In the genomic region with DNA sequence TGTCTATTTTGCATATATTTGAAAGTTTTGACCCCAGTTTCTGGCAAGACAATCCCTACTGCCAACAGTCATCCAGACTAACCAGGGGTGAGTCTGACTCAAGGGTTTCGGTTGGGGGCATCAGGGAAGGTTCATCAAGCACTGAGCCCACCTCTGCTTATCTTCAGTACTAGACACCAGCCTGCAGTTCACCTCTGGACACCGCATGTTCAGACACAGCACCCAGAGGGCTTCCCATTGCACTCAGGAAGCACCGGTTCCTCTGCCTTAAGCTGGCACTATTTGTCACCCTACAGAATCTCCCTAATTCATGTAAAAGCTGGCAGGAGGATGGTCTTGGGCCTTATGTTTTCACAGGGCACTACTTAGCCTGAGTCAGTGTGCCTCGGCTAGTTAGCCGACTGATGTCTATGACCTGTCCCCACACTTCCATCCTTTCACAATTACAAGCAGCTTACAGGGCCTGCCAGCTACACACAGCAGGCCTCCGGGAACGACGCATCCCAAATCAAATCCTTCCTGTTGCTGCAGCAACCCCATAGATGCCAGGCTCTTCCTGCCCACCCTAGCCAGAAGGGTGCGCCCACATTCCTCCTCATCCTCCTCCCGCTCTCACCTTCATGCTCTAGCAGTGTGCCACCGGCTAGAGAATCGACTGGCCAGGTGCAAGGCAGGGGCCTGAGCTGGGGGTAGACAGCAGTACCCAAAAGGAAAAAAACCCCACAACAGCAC, we compare ENCODE assay signal across 16 cellular contexts. TPM values are rescaled to one million over a fixed set of nuclear protein-coding genes. Genes with fewer than 3 reads are reported as not detected.
DNase-seq lines count a peak whose midpoint lies in the region; ATAC-seq and TF ChIP-seq lines count a peak whose summit lies in the region.
"Had no signal": no experiment of that assay in that cellular context is flagged by ENCODE, and none has a peak within 500 bp of the region (broad histone marks: within the 10 kb centered on the region; RNA-seq: fewer than 3 reads in every experiment).

No MANE protein-coding gene starts in this region.

- H3K27ac ChIP-seq in hepatocyte (no peak overlapping the region), body of pancreas (no peak overlapping the region)
- H3K27ac ChIP-seq: 22Rv1, RWPE1 had no signal

- H3K36me3 Mint-ChIP-seq in activated CD4-positive, alpha-beta memory T cell treated with anti-CD3 and anti-CD28 coated beads for 36 hours: peaks cover 4% of the 10 kb centered on the region
- H3K36me3 Mint-ChIP-seq in activated CD4-positive, alpha-beta memory T cell treated with anti-CD3 and anti-CD28 coated beads, Interleukin-2, amount 10 ng/mL, durations not matched to agents 7 days and 5 days (ENCODE audit: low read depth): peaks cover 17% of the 10 kb centered on the region
- H3K36me3 Mint-ChIP-seq in WTC11 (no peaks in the 10 kb centered on the region), immature natural killer cell (peaks cover 0 to 9% (median 0%) of the 10 kb centered on the region in 3 donors)

- intact Hi-C loops in activated CD4-positive, alpha-beta memory T cell treated with anti-CD3 and anti-CD28 coated beads for 36 hours (cut with micrococcal nuclease): no loop called here
- intact Hi-C loops in body of pancreas (cut with DNase I): loop anchor here (10.0 kb wide), 1 partner anchor 55 kb away; the partner anchor contains the start of gene SH3BP5

- no peaks in the 10 kb centered on the region for H3K27me3 ChIP-seq in hepatocyte
- no peaks in the 10 kb centered on the region for H3K27me3 ChIP-seq in body of pancreas
- H3K27me3 ChIP-seq: ovary, upper lobe of left lung had no signal

- H3K4me1 Mint-ChIP-seq in activated CD4-positive, alpha-beta memory T cell treated with anti-CD3 and anti-CD28 coated beads for 36 hours (ENCODE audit: low read depth): peaks cover 84% of the 10 kb centered on the region
- H3K4me1 Mint-ChIP-seq in activated CD4-positive, alpha-beta memory T cell treated with anti-CD3 and anti-CD28 coated beads, Interleukin-2, amount 10 ng/mL, durations not matched to agents 7 days and 5 days: peaks cover 54% of the 10 kb centered on the region
- H3K4me1 Mint-ChIP-seq in WTC11: peaks cover 12% of the 10 kb centered on the region
- peaks cover 99 to 100% of the 10 kb centered on the region in 2 donors for H3K4me1 Mint-ChIP-seq in immature natural killer cell
- peaks cover 43% of the 10 kb centered on the region for H3K4me1 Mint-ChIP-seq in stimulated activated naive CD8-positive, alpha-beta T cell treated with anti-CD3 and anti-CD28 coated beads, Interleukin-15, amount 100 ng/mL, for 72 hours

- TF ChIP-seq POLR2A in body of pancreas (IDR thresholded peaks at IDR 0.05): no peak

- H3K4me1 ChIP-seq in hepatocyte (ENCODE audit: insufficient read depth) (no peaks in the 10 kb centered on the region), body of pancreas (no peaks in the 10 kb centered on the region)

- ATAC-seq in WTC11 (peak; percentile 43; the same call in 1 of the 2 replicates), body of pancreas (no peak)
- peak; percentile 35 for ATAC-seq in stimulated activated naive CD8-positive, alpha-beta T cell treated with anti-CD3 and anti-CD28 coated beads, Interleukin-15, amount 100 ng/mL, for 72 hours

- H3K27me3 Mint-ChIP-seq in activated CD4-positive, alpha-beta memory T cell treated with anti-CD3 and anti-CD28 coated beads for 36 hours: no peaks in the 10 kb centered on the region
- no peaks in the 10 kb centered on the region for H3K27me3 Mint-ChIP-seq in activated CD4-positive, alpha-beta memory T cell treated with anti-CD3 and anti-CD28 coated beads, Interleukin-2, amount 10 ng/mL, durations not matched to agents 7 days and 5 days
- H3K27me3 Mint-ChIP-seq in WTC11 (ENCODE audit: low read depth) (no peaks in the 10 kb centered on the region), immature natural killer cell (ENCODE audit: low read depth in 3 of 3) (peaks cover 0 to 2% (median 0%) of the 10 kb centered on the region in 3 donors)
- peaks cover 7% of the 10 kb centered on the region for H3K27me3 Mint-ChIP-seq in stimulated activated naive CD8-positive, alpha-beta T cell treated with anti-CD3 and anti-CD28 coated beads, Interleukin-15, amount 100 ng/mL, for 72 hours

- TF ChIP-seq CTCF in WTC11 (IDR thresholded peaks at IDR 0.05) (no peak), hepatocyte (IDR thresholded peaks at IDR 0.05; ENCODE audit: poor library complexity) (no peak), body of pancreas (IDR thresholded peaks at IDR 0.05) (no peak)

- no peak overlapping the region for H3K4me3 Mint-ChIP-seq in activated CD4-positive, alpha-beta memory T cell treated with anti-CD3 and anti-CD28 coated beads for 36 hours
- H3K4me3 Mint-ChIP-seq in activated CD4-positive, alpha-beta memory T cell treated with anti-CD3 and anti-CD28 coated beads, Interleukin-2, amount 10 ng/mL, durations not matched to agents 7 days and 5 days: no peak overlapping the region
- H3K4me3 Mint-ChIP-seq in WTC11 (no peak overlapping the region), immature natural killer cell (peak overlapping the region in 4 of 5 donors; percentile 4 to 70 (median 44))
- no peak overlapping the region for H3K4me3 Mint-ChIP-seq in stimulated activated naive CD8-positive, alpha-beta T cell treated with anti-CD3 and anti-CD28 coated beads, Interleukin-15, amount 100 ng/mL, for 72 hours

- no peak overlapping the region for H3K4me3 ChIP-seq in hepatocyte
- no peak overlapping the region for H3K4me3 ChIP-seq in body of pancreas
- H3K4me3 ChIP-seq: mucosa of descending colon, ovary, upper lobe of left lung had no signal

- CTCF ChIA-PET in activated CD4-positive, alpha-beta memory T cell treated with anti-CD3 and anti-CD28 coated beads for 36 hours (lab: Charles Lee): interaction anchor here (0.6 to 1.6 kb wide), 10 partner anchors 8 to 383 kb away, joined by 3 to 6 read pairs (median 4); partner anchors contain the start of gene SH3BP5
- CTCF ChIA-PET in activated CD4-positive, alpha-beta memory T cell treated with anti-CD3 and anti-CD28 coated beads, Interleukin-2, amount 10 ng/mL, durations not matched to agents 7 days and 5 days (lab: Charles Lee): interaction anchor here (0.6 to 7.6 kb wide), 6 partner anchors 10 to 126 kb away, joined by 3 to 28 read pairs (median 4); no protein-coding TSS in a partner anchor
- CTCF ChIA-PET in WTC11 (lab: Charles Lee): interaction anchor here (0.6 to 6.1 kb wide), 8 partner anchors 12 to 229 kb away, joined by 3 to 55 read pairs (median 3); partner anchors contain the start of gene SH3BP5
- CTCF ChIA-PET in HEK293T (lab: Yijun Ruan, JAX): interaction anchor here (2.4 kb wide), 1 partner anchor 11 kb away, joined by 10 read pairs; no protein-coding TSS in a partner anchor

- no peak for DNase-seq in activated CD4-positive, alpha-beta memory T cell treated with anti-CD3 and anti-CD28 coated beads for 36 hours
- no peak for DNase-seq in activated CD4-positive, alpha-beta memory T cell treated with anti-CD3 and anti-CD28 coated beads, Interleukin-2, amount 10 ng/mL, durations not matched to agents 7 days and 5 days
- no peak for DNase-seq in WTC11 (ENCODE audit: low spot score)
- DNase-seq in immature natural killer cell: no peak
- DNase-seq in stimulated activated naive CD8-positive, alpha-beta T cell treated with anti-CD3 and anti-CD28 coated beads, Interleukin-15, amount 100 ng/mL, for 72 hours: no peak
- no peak for DNase-seq in hepatocyte (ENCODE audit: low spot score)
- DNase-seq in HEK293T (ENCODE audit: extremely low spot score): no peak
- no peak for DNase-seq in body of pancreas
- DNase-seq: EL; mucosa of descending colon; NCI-H1417 treated with DMSO at 0.1 percent for 48 hours; ovary; stimulated activated CD4-positive, alpha-beta T cell treated with anti-CD3 and anti-CD28 coated beads, Interleukin-2, amount 100 ng/mL, for 48 hours; upper lobe of left lung had no signal

- no peaks in the 10 kb centered on the region for H3K9me3 Mint-ChIP-seq in activated CD4-positive, alpha-beta memory T cell treated with anti-CD3 and anti-CD28 coated beads for 36 hours
- no peaks in the 10 kb centered on the region for H3K9me3 Mint-ChIP-seq in activated CD4-positive, alpha-beta memory T cell treated with anti-CD3 and anti-CD28 coated beads, Interleukin-2, amount 10 ng/mL, durations not matched to agents 7 days and 5 days
- H3K9me3 Mint-ChIP-seq in WTC11: no peaks in the 10 kb centered on the region
- H3K9me3 Mint-ChIP-seq in immature natural killer cell: no peaks in the 10 kb centered on the region
- no peaks in the 10 kb centered on the region for H3K9me3 Mint-ChIP-seq in stimulated activated naive CD8-positive, alpha-beta T cell treated with anti-CD3 and anti-CD28 coated beads, Interleukin-15, amount 100 ng/mL, for 72 hours

- H3K27ac Mint-ChIP-seq in activated CD4-positive, alpha-beta memory T cell treated with anti-CD3 and anti-CD28 coated beads for 36 hours: peak overlapping the region; percentile 36
- H3K27ac Mint-ChIP-seq in activated CD4-positive, alpha-beta memory T cell treated with anti-CD3 and anti-CD28 coated beads, Interleukin-2, amount 10 ng/mL, durations not matched to agents 7 days and 5 days: no peak overlapping the region
- H3K27ac Mint-ChIP-seq in WTC11 (no peak overlapping the region; the same call in 1 of the 2 replicates), immature natural killer cell (peak overlapping the region; percentile 36 to 88 (median 69))
- H3K27ac Mint-ChIP-seq in stimulated activated naive CD8-positive, alpha-beta T cell treated with anti-CD3 and anti-CD28 coated beads, Interleukin-15, amount 100 ng/mL, for 72 hours: no peak overlapping the region

- POLR2A ChIA-PET in activated CD4-positive, alpha-beta memory T cell treated with anti-CD3 and anti-CD28 coated beads for 36 hours (lab: Charles Lee): interaction anchor here (1.0 to 1.1 kb wide), 3 partner anchors 16 to 105 kb away, joined by 3 to 4 read pairs (median 3); no protein-coding TSS in a partner anchor
- POLR2A ChIA-PET in activated CD4-positive, alpha-beta memory T cell treated with anti-CD3 and anti-CD28 coated beads, Interleukin-2, amount 10 ng/mL, durations not matched to agents 7 days and 5 days (lab: Charles Lee): interaction anchor here (0.6 to 1.0 kb wide), 3 partner anchors 12 to 41 kb away, joined by 3 to 5 read pairs (median 4); no protein-coding TSS in a partner anchor
- POLR2A ChIA-PET in WTC11 (lab: Charles Lee): interaction anchor here (1.0 kb wide), 1 partner anchor 44 kb away, joined by 3 read pairs; no protein-coding TSS in a partner anchor
- POLR2A ChIA-PET in HEK293T (lab: Yijun Ruan, JAX): no interaction called here

- no peak overlapping the region for H3K4me2 ChIP-seq in hepatocyte

- no peak overlapping the region for H2AFZ ChIP-seq in hepatocyte

- no peaks in the 10 kb centered on the region for H3K9me2 ChIP-seq in hepatocyte (replicated peaks; ENCODE audit: insufficient read depth)

- no peaks in the 10 kb centered on the region for H3K9me3 ChIP-seq in hepatocyte (ENCODE audit: low read depth)
- H3K9me3 ChIP-seq in body of pancreas: no peaks in the 10 kb centered on the region
- H3K9me3 ChIP-seq: mucosa of descending colon, ovary, upper lobe of left lung had no signal

- whole genome bisulfite sequencing in hepatocyte (ENCODE audit: low lambda C conversion rate, missing lambda C conversion rate): 92% methylated on average over 12 of the region's 12 CpGs
- WGBS in body of pancreas, 2 donors: 85 to 88% methylated on average over 12 of the region's 12 CpGs

- H3K36me3 ChIP-seq in hepatocyte (replicated peaks; ENCODE audit: insufficient read depth, low read depth): no peaks in the 10 kb centered on the region
- H3K36me3 ChIP-seq in body of pancreas (replicated peaks in 1 of 2; ENCODE audit: insufficient read depth in 1 of 2, low read depth in 2 of 2): no peaks in the 10 kb centered on the region
- H3K36me3 ChIP-seq: ovary had no signal

- H3K79me2 ChIP-seq in hepatocyte: peaks cover 26% of the 10 kb centered on the region

- H4K20me1 ChIP-seq in hepatocyte (ENCODE audit: insufficient read depth, poor library complexity, severe bottlenecking): no peaks in the 10 kb centered on the region

RNA-seq across cellular contexts. Expression of gene SH3BP5, which starts 52.5 kb away (rescaled TPM):
- total RNA-seq in activated CD4-positive, alpha-beta memory T cell treated with anti-CD3 and anti-CD28 coated beads for 36 hours: 10 to 100 TPM; 33.6 to 37.5 TPM
- 10 to 100 TPM; 39.0 to 40.9 TPM for total RNA-seq in activated CD4-positive, alpha-beta memory T cell treated with anti-CD3 and anti-CD28 coated beads, Interleukin-2, amount 10 ng/mL, durations not matched to agents 7 days and 5 days
- total RNA-seq in WTC11 (2021) (5.1 to 7.2 TPM (median 5.9 TPM) in 3 replicates), hepatocyte (16.3 and 19.9 TPM in 2 replicates), body of pancreas (10 to 100 TPM; 13.7 to 21.8 TPM)
- polyA plus RNA-seq in immature natural killer cell (100 to 1,000 TPM in 1 of 3 donors, 10 to 100 TPM in 2; 52.1 to 160 (median 67.4) TPM), hepatocyte (15.9 and 17.0 TPM in 2 replicates)

Comparison
In these comparisons a context has a peak if more than half of its experiments do, and no peak if none do; other contexts are left out.
1. H3K27ac Mint-ChIP-seq: peak in activated CD4-positive, alpha-beta memory T cell treated with anti-CD3 and anti-CD28 coated beads for 36 hours (single experiment) and immature natural killer cell (6 of 6); none in activated CD4-positive, alpha-beta memory T cell treated with anti-CD3 and anti-CD28 coated beads, Interleukin-2, amount 10 ng/mL, durations not matched to agents 7 days and 5 days (single experiment), WTC11 (single experiment) and stimulated activated naive CD8-positive, alpha-beta T cell treated with anti-CD3 and anti-CD28 coated beads, Interleukin-15, amount 100 ng/mL, for 72 hours (0 of 2).
2. H3K4me3 Mint-ChIP-seq: peak in immature natural killer cell (4 of 5); none in activated CD4-positive, alpha-beta memory T cell treated with anti-CD3 and anti-CD28 coated beads for 36 hours (single experiment), activated CD4-positive, alpha-beta memory T cell treated with anti-CD3 and anti-CD28 coated beads, Interleukin-2, amount 10 ng/mL, durations not matched to agents 7 days and 5 days (single experiment), WTC11 (single experiment) and stimulated activated naive CD8-positive, alpha-beta T cell treated with anti-CD3 and anti-CD28 coated beads, Interleukin-15, amount 100 ng/mL, for 72 hours (0 of 2).